ENCODE assay signal across 14 cellular contexts in genomic region chr12:9906888-9907287, GRCh38. TPM values are rescaled to one million over a fixed set of nuclear protein-coding genes. Genes with fewer than 3 reads are reported as not detected.
A peak's percentile ranks its signal among the peaks of the same experiment; 100 is the strongest.
DNase-seq lines count a peak whose midpoint lies in the region; ATAC-seq, FAIRE-seq and TF ChIP-seq lines count a peak whose summit lies in the region.
"Had no signal": no experiment of that assay in that cellular context is flagged by ENCODE, and none has a peak within 500 bp of the region (broad histone marks: within the 10 kb centered on the region; RNA-seq: fewer than 3 reads in every experiment).

No MANE protein-coding gene starts in this region.

- H2BK5ac ChIP-seq in H1 (ENCODE audit: low read depth, low read length), result no peak overlapping the region

- no peak for TF ChIP-seq EP300 in H1 (IDR thresholded peaks at IDR 0.05; ENCODE audit: borderline replicate concordance in 1 of 2, low read depth in 2 of 2, low read length in 2 of 2)

- POLR2A ChIA-PET in activated CD8-positive, alpha-beta T cell treated with anti-CD3 and anti-CD28 coated beads, Interleukin-2, amount 10 ng/mL, durations not matched to agents 7 days and 5 days (lab: Charles Lee), result interaction anchor here (0.6 to 2.1 kb wide), 4 partner anchors 36 to 305 kb away, joined by 3 to 9 read pairs (median 4); partner anchors contain the start of gene CLEC2B
- POLR2A ChIA-PET in H1 (lab: Charles Lee; ENCODE audit: partially characterized antibody), result interaction anchor here (0.6 to 7.8 kb wide), 5 partner anchors 9 to 156 kb away, joined by 3 to 121 read pairs (median 7); no protein-coding TSS in a partner anchor

- no peak overlapping the region for H2BK120ac ChIP-seq in H1 (replicated peaks; ENCODE audit: low read depth, low read length)

- H3K18ac ChIP-seq in H1 (ENCODE audit: extremely low read depth, low read length), result no peak overlapping the region

- H3K79me1 ChIP-seq in H1 (ENCODE audit: low read depth, low read length), result no peaks in the 10 kb centered on the region

- H3K36me3 ChIP-seq in H1 (ENCODE audit: control insufficient read depth in 2 of 4, insufficient read depth in 4 of 4, low read length in 3 of 4) (peaks cover 3 to 54% (median 14%) of the 10 kb centered on the region in 4 experiments; a peak in 6 of 8 replicates), spleen (no peaks in the 10 kb centered on the region)
- H3K36me3 ChIP-seq: ovary had no signal

- no peak overlapping the region for H2BK12ac ChIP-seq in H1 (ENCODE audit: low read depth, low read length)

- TF ChIP-seq RAD21 in H1 (IDR thresholded peaks at IDR 0.05 in 1 of 2, conservative IDR thresholded peaks at IDR 0.05 in 1 of 2; ENCODE audit: low read depth in 2 of 2, low read length in 2 of 2), result no peak

- peak overlapping the region; percentile 55 for H3K4me3 Mint-ChIP-seq in activated CD8-positive, alpha-beta T cell treated with anti-CD3 and anti-CD28 coated beads, Interleukin-2, amount 10 ng/mL, durations not matched to agents 7 days and 5 days
- peak overlapping the region; percentile 70 to 75 for H3K4me3 Mint-ChIP-seq in stimulated activated naive CD8-positive, alpha-beta T cell treated with anti-CD3 and anti-CD28 coated beads, Interleukin-15, amount 100 ng/mL, for 72 hours

- CTCF ChIA-PET in activated CD8-positive, alpha-beta T cell treated with anti-CD3 and anti-CD28 coated beads, Interleukin-2, amount 10 ng/mL, durations not matched to agents 7 days and 5 days (lab: Charles Lee), result interaction anchor here (0.7 to 4.2 kb wide), 19 partner anchors 9 to 164 kb away, joined by 3 to 20 read pairs (median 4); partner anchors contain the start of gene CLEC12B
- CTCF ChIA-PET in H1 (lab: Charles Lee; ENCODE audit: partially characterized antibody), result interaction anchor here (0.7 to 5.5 kb wide), 8 partner anchors 22 to 159 kb away, joined by 3 to 26 read pairs (median 3); partner anchors contain the start of gene CLEC12B

- peak overlapping the region in 1 of 4 experiments; percentile 71; a peak in 3 of 8 replicates for H3K4me3 ChIP-seq in H1 (ENCODE audit: extremely low read depth in 1 of 4, insufficient read depth in 2 of 4, low read depth in 3 of 4, low read length in 4 of 4)
- no peak overlapping the region for H3K4me3 ChIP-seq in spleen
- H3K4me3 ChIP-seq: ovary had no signal

- H2AFZ ChIP-seq in H1 (ENCODE audit: low read length), result no peak overlapping the region

- WGBS in H1 (ENCODE audit: extremely low coverage in 1 of 2, insufficient coverage in 1 of 2, insufficient read length in 1 of 2, insufficient replicate concordance in 2 of 2, low coverage in 1 of 2, low lambda C conversion rate in 2 of 2, missing lambda C conversion rate in 1 of 2), 2 experiments, result 92% methylated on average over 2 of the region's 2 CpGs; no CpG with 5 or more reads in 1 of the 2 experiments
- 34 to 61% (median 36%) methylated on average over 2 of the region's 2 CpGs for WGBS in spleen, 5 donors

- H3K27me3 ChIP-seq in H1 (replicated peaks in 1 of 4; ENCODE audit: control insufficient read depth in 3 of 4, extremely low read depth in 1 of 4, insufficient read depth in 3 of 4, low read length in 3 of 4) (no peaks in the 10 kb centered on the region), spleen (replicated peaks in 1 of 7) (no peaks in the 10 kb centered on the region)
- H3K27me3 ChIP-seq: ovary had no signal

- H3K27ac Mint-ChIP-seq in activated CD8-positive, alpha-beta T cell treated with anti-CD3 and anti-CD28 coated beads, Interleukin-2, amount 10 ng/mL, durations not matched to agents 7 days and 5 days, result peak overlapping the region; percentile 89
- peak overlapping the region; percentile 84 to 87 for H3K27ac Mint-ChIP-seq in stimulated activated naive CD8-positive, alpha-beta T cell treated with anti-CD3 and anti-CD28 coated beads, Interleukin-15, amount 100 ng/mL, for 72 hours

- H3K4me2 ChIP-seq in H1 (ENCODE audit: insufficient read depth in 1 of 2, low read depth in 2 of 2, low read length in 2 of 2), result peak overlapping the region; percentile 54 to 62; a peak in 2 of 4 replicates

- no peak overlapping the region for H3K56ac ChIP-seq in H1 (replicated peaks; ENCODE audit: insufficient read length, low read depth, low read length)

- no peak overlapping the region for H4K5ac ChIP-seq in H1 (ENCODE audit: insufficient read length, low read depth, low read length)

- no peaks in the 10 kb centered on the region for H3K27me3 Mint-ChIP-seq in activated CD8-positive, alpha-beta T cell treated with anti-CD3 and anti-CD28 coated beads, Interleukin-2, amount 10 ng/mL, durations not matched to agents 7 days and 5 days (ENCODE audit: low read depth)
- no peaks in the 10 kb centered on the region for H3K27me3 Mint-ChIP-seq in stimulated activated naive CD8-positive, alpha-beta T cell treated with anti-CD3 and anti-CD28 coated beads, Interleukin-15, amount 100 ng/mL, for 72 hours

- H3K4ac ChIP-seq in H1 (replicated peaks; ENCODE audit: insufficient read length, low read depth, low read length), result no peak overlapping the region

- H4K8ac ChIP-seq in H1 (ENCODE audit: extremely low read depth, insufficient read depth, low read length), result no peak overlapping the region

- TF ChIP-seq CTCF in H1 (IDR thresholded peaks at IDR 0.05; ENCODE audit: control extremely low read depth in 1 of 3, insufficient read depth in 1 of 3, low read depth in 1 of 3, low read length in 3 of 3), result no peak
- TF ChIP-seq CTCF in spleen (IDR thresholded peaks at IDR 0.05 in 8 of 11, conservative IDR thresholded peaks at IDR 0.05 in 3 of 11), result no peak

- peak; percentile 97 for ATAC-seq in activated CD8-positive, alpha-beta T cell treated with anti-CD3 and anti-CD28 coated beads, Interleukin-2, amount 10 ng/mL, durations not matched to agents 7 days and 5 days
- peak; percentile 99 for ATAC-seq in stimulated activated naive CD8-positive, alpha-beta T cell treated with anti-CD3 and anti-CD28 coated beads, Interleukin-15, amount 100 ng/mL, for 72 hours
- ATAC-seq: left colon had no signal

- peak; percentile 25 for DNase-seq in activated naive CD4-positive, alpha-beta T cell treated with Interleukin-2 at 50 U/mL for 16 hours
- no peak for DNase-seq in activated naive CD4-positive, alpha-beta T cell (lab: John Stamatoyannopoulos, UW)
- DNase-seq in activated CD8-positive, alpha-beta T cell treated with anti-CD3 and anti-CD28 coated beads, Interleukin-2, amount 10 ng/mL, durations not matched to agents 7 days and 5 days, result peak; percentile 70
- DNase-seq in H1 (ENCODE audit: low read depth in 1 of 2, low spot score in 2 of 2) (no peak), spleen (no peak), NCI-H2196 treated with DMSO at 0.1 percent for 48 hours (lab: John Stamatoyannopoulos, UW; ENCODE audit: unreplicated experiment) (no peak), NCI-H2107 treated with DMSO at 0.1 percent for 48 hours (lab: John Stamatoyannopoulos, UW; ENCODE audit: unreplicated experiment) (no peak)
- DNase-seq in stimulated activated naive CD8-positive, alpha-beta T cell treated with anti-CD3 and anti-CD28 coated beads, Interleukin-15, amount 100 ng/mL, for 72 hours, result peak; percentile 35 to 39
- DNase-seq: caudate nucleus, GOT3, left colon, NCI-H1092, ovary had no signal

- peaks cover 85% of the 10 kb centered on the region for H3K36me3 Mint-ChIP-seq in activated CD8-positive, alpha-beta T cell treated with anti-CD3 and anti-CD28 coated beads, Interleukin-2, amount 10 ng/mL, durations not matched to agents 7 days and 5 days (ENCODE audit: low read depth)

- H3K79me2 ChIP-seq in H1 (ENCODE audit: control insufficient read depth in 1 of 2, insufficient read depth in 2 of 2, low read length in 2 of 2), result peaks cover 0 to 84% of the 10 kb centered on the region in 2 experiments; a peak in 2 of 4 replicates

- intact Hi-C loops in spleen (cut with DNase I; ENCODE audit: low total_unique reads), result no loop called here

- H3K23me2 ChIP-seq in H1 (ENCODE audit: low read depth, low read length), result no peaks in the 10 kb centered on the region; the same call in 1 of the 2 replicates

- no peak overlapping the region for H2AK5ac ChIP-seq in H1 (ENCODE audit: low read depth, low read length)

- FAIRE-seq in H1 (lab: Jason Lieb, UNC), result peak; percentile 45
- FAIRE-seq: G401.6 had no signal

- H3K14ac ChIP-seq in H1 (ENCODE audit: insufficient read length), result no peak overlapping the region

- no peak overlapping the region for H3K27ac ChIP-seq in H1 (ENCODE audit: low read depth, low read length)
- peak overlapping the region in 1 of 8 donors; percentile 6 for H3K27ac ChIP-seq in spleen
- H3K27ac ChIP-seq: ovary had no signal

- no peak overlapping the region for H4K91ac ChIP-seq in H1 (replicated peaks; ENCODE audit: insufficient read length, low read length)

- no peak overlapping the region; the same call in 1 of the 2 replicates for H2BK20ac ChIP-seq in H1 (ENCODE audit: low read length)

- peak in 1 of 2 experiments; percentile 37; a peak in 2 of 3 replicates for TF ChIP-seq POLR2A in H1 (IDR thresholded peaks at IDR 0.05; ENCODE audit: control extremely low read depth in 1 of 2, low read depth in 2 of 2, low read length in 2 of 2)
- no peak for TF ChIP-seq POLR2A in spleen (IDR thresholded peaks at IDR 0.05)

- H2BK15ac ChIP-seq in H1 (ENCODE audit: low read length), result no peak overlapping the region

- peaks cover 86% of the 10 kb centered on the region for H3K9me3 Mint-ChIP-seq in activated CD8-positive, alpha-beta T cell treated with anti-CD3 and anti-CD28 coated beads, Interleukin-2, amount 10 ng/mL, durations not matched to agents 7 days and 5 days (ENCODE audit: insufficient read depth)
- H3K9me3 Mint-ChIP-seq in stimulated activated naive CD8-positive, alpha-beta T cell treated with anti-CD3 and anti-CD28 coated beads, Interleukin-15, amount 100 ng/mL, for 72 hours, result peaks cover 58 to 63% of the 10 kb centered on the region in 2 donors

- peaks cover 52% of the 10 kb centered on the region for H3K4me1 Mint-ChIP-seq in activated CD8-positive, alpha-beta T cell treated with anti-CD3 and anti-CD28 coated beads, Interleukin-2, amount 10 ng/mL, durations not matched to agents 7 days and 5 days (ENCODE audit: low read depth)
- peaks cover 38% of the 10 kb centered on the region for H3K4me1 Mint-ChIP-seq in stimulated activated naive CD8-positive, alpha-beta T cell treated with anti-CD3 and anti-CD28 coated beads, Interleukin-15, amount 100 ng/mL, for 72 hours

- H3K4me1 ChIP-seq in H1 (replicated peaks in 1 of 4; ENCODE audit: control insufficient read depth in 3 of 4, insufficient read depth in 4 of 4, low read length in 3 of 4) (peaks cover 0 to 10% (median 6%) of the 10 kb centered on the region in 4 experiments; a peak in 3 of 7 replicates), spleen (peaks cover 0 to 14% (median 0%) of the 10 kb centered on the region in 6 donors)

- no peak overlapping the region for H3K23ac ChIP-seq in H1 (ENCODE audit: insufficient read length)

- no peaks in the 10 kb centered on the region for H3K9me3 ChIP-seq in H1 (ENCODE audit: insufficient read depth in 2 of 2, low read depth in 1 of 2, low read length in 1 of 2)
- peaks cover 7 to 58% (median 44%) of the 10 kb centered on the region in 8 donors for H3K9me3 ChIP-seq in spleen

- peaks cover 0 to 4% of the 10 kb centered on the region in 2 experiments for H4K20me1 ChIP-seq in H1 (replicated peaks in 1 of 2; ENCODE audit: control insufficient read depth in 1 of 2, insufficient read depth in 2 of 2, low read length in 2 of 2)

- no peak overlapping the region for H3K9ac ChIP-seq in H1 (replicated peaks in 1 of 4; ENCODE audit: extremely low read depth in 1 of 4, low read depth in 3 of 4, low read length in 3 of 4)

RNA-seq across cellular contexts. Expression of gene CLEC2A, which starts 25.3 kb away (rescaled TPM):
- total RNA-seq in activated CD8-positive, alpha-beta T cell treated with anti-CD3 and anti-CD28 coated beads, Interleukin-2, amount 10 ng/mL, durations not matched to agents 7 days and 5 days, result not detected
- 2.8 and 3.7 TPM in 2 replicates for total RNA-seq in H1 (2021; fragmentation: NEBNext Ultra II Directional; extraction: Animal tissue kit (Norgen Biotek cat#: 25700))
- polyA plus RNA-seq in H1 (2011; rRNA removed) (0.24 and 0.63 TPM in 2 replicates), spleen (not detected)
- 0.54 TPM for polyA plus RNA-seq in H1 (2011; cell fraction: cytosol; rRNA removed)
- polyA plus RNA-seq in H1 (2011; cell fraction: nucleus; rRNA removed), result 3.1 TPM
- 2.2 to 4.9 TPM (median 3.1 TPM) in 4 replicates for polyA plus RNA-seq in H1 (2012, experiment 1 of 2)
- polyA plus RNA-seq in H1 (2012, experiment 2 of 2), result not detected
- 0.12 TPM for polyA plus RNA-seq in H1 (2013, experiment 1 of 2)
- 0.11 TPM for polyA plus RNA-seq in H1 (2013, experiment 2 of 2)
- 1.4 and 4.3 TPM in 2 replicates for polyA minus RNA-seq in H1 (2011; rRNA and poly(A)+ RNA removed)
- polyA minus RNA-seq in H1 (2011; cell fraction: cytosol; rRNA and poly(A)+ RNA removed), result 2.3 TPM
- 11.7 TPM for polyA minus RNA-seq in H1 (2011; cell fraction: nucleus; rRNA and poly(A)+ RNA removed)
- not detected for total RNA-seq in spleen
- total RNA-seq: left colon, ovary had no signal
- polyA plus RNA-seq: ovary had no signal

RNA-seq across cellular contexts. Expression of gene KLRF2, which starts 25.6 kb away (rescaled TPM):
- total RNA-seq in activated CD8-positive, alpha-beta T cell treated with anti-CD3 and anti-CD28 coated beads, Interleukin-2, amount 10 ng/mL, durations not matched to agents 7 days and 5 days, result under 1 TPM; 0.79 to 0.94 TPM
- not detected in 2 replicates for total RNA-seq in H1 (2021; fragmentation: NEBNext Ultra II Directional; extraction: Animal tissue kit (Norgen Biotek cat#: 25700))
- polyA plus RNA-seq in H1 (2011; rRNA removed) (not detected in 2 replicates), spleen (under 1 TPM in 1 of 3 donors, not detected in 2; 0.17 TPM)
- polyA plus RNA-seq in H1 (2011; cell fraction: cytosol; rRNA removed), result not detected
- polyA plus RNA-seq in H1 (2011; cell fraction: nucleus; rRNA removed), result not detected
- not detected in 4 replicates for polyA plus RNA-seq in H1 (2012, experiment 1 of 2)
- polyA plus RNA-seq in H1 (2012, experiment 2 of 2), result not detected
- polyA plus RNA-seq in H1 (2013, experiment 1 of 2), result not detected
- polyA plus RNA-seq in H1 (2013, experiment 2 of 2), result not detected
- polyA minus RNA-seq in H1 (2011; rRNA and poly(A)+ RNA removed), result not detected in 2 replicates
- polyA minus RNA-seq in H1 (2011; cell fraction: cytosol; rRNA and poly(A)+ RNA removed), result not detected
- polyA minus RNA-seq in H1 (2011; cell fraction: nucleus; rRNA and poly(A)+ RNA removed), result not detected
- not detected for total RNA-seq in spleen
- total RNA-seq: left colon, ovary had no signal
- polyA plus RNA-seq: ovary had no signal

RNA-seq across cellular contexts. Expression of gene CLEC2B, which starts 37.7 kb away (rescaled TPM):
- 10 to 100 TPM; 55.2 to 58.8 TPM for total RNA-seq in activated CD8-positive, alpha-beta T cell treated with anti-CD3 and anti-CD28 coated beads, Interleukin-2, amount 10 ng/mL, durations not matched to agents 7 days and 5 days
- not detected in 2 replicates for total RNA-seq in H1 (2021; fragmentation: NEBNext Ultra II Directional; extraction: Animal tissue kit (Norgen Biotek cat#: 25700))
- polyA plus RNA-seq in H1 (2011; rRNA removed) (not detected in 2 replicates), spleen (10 to 100 TPM; 20.4 to 35.2 (median 25.8) TPM)
- polyA plus RNA-seq in H1 (2011; cell fraction: cytosol; rRNA removed), result not detected
- polyA plus RNA-seq in H1 (2011; cell fraction: nucleus; rRNA removed), result not detected
- not detected in 4 replicates for polyA plus RNA-seq in H1 (2012, experiment 1 of 2)
- polyA plus RNA-seq in H1 (2012, experiment 2 of 2), result not detected
- polyA plus RNA-seq in H1 (2013, experiment 1 of 2), result not detected
- 0.07 TPM for polyA plus RNA-seq in H1 (2013, experiment 2 of 2)
- polyA minus RNA-seq in H1 (2011; rRNA and poly(A)+ RNA removed), result not detected in 2 replicates
- polyA minus RNA-seq in H1 (2011; cell fraction: cytosol; rRNA and poly(A)+ RNA removed), result not detected
- not detected for polyA minus RNA-seq in H1 (2011; cell fraction: nucleus; rRNA and poly(A)+ RNA removed)
- total RNA-seq in spleen, result 10 to 100 TPM; 38.2 to 60.2 (median 55.8) TPM

Comparison
In these comparisons a context has a peak if more than half of its experiments do, and no peak if none do; other contexts are left out.
1. DNase-seq: peak in activated naive CD4-positive, alpha-beta T cell treated with Interleukin-2 at 50 U/mL for 16 hours (single experiment), activated CD8-positive, alpha-beta T cell treated with anti-CD3 and anti-CD28 coated beads, Interleukin-2, amount 10 ng/mL, durations not matched to agents 7 days and 5 days (single experiment) and stimulated activated naive CD8-positive, alpha-beta T cell treated with anti-CD3 and anti-CD28 coated beads, Interleukin-15, amount 100 ng/mL, for 72 hours (2 of 2); none in activated naive CD4-positive, alpha-beta T cell (0 of 4), H1 (0 of 2), spleen (single experiment), NCI-H2196 treated with DMSO at 0.1 percent for 48 hours (single experiment) and NCI-H2107 treated with DMSO at 0.1 percent for 48 hours (single experiment).
2. RNA of gene CLEC2B, which starts 37.7 kb away (total RNA-seq): 55.2 to 58.8 TPM in activated CD8-positive, alpha-beta T cell treated with anti-CD3 and anti-CD28 coated beads, Interleukin-2, amount 10 ng/mL, durations not matched to agents 7 days and 5 days and 38.2 to 60.2 TPM in spleen; not detected in H1; every median in the first group is over 10 times any median in the second.